Comparison of ENCODE assay signal across 16 cellular contexts in genomic region chr6:6201200-6201599, GRCh38.
DNase-seq lines count a peak whose midpoint lies in the region; ATAC-seq and TF ChIP-seq lines count a peak whose summit lies in the region.
"Had no signal": no experiment of that assay in that cellular context is flagged by ENCODE, and none has a peak within 500 bp of the region (broad histone marks: within the 10 kb centered on the region; RNA-seq: fewer than 3 reads in every experiment).

No MANE protein-coding gene starts in this region.

- H3K27me3 ChIP-seq in GM06990 (replicated peaks; ENCODE audit: control insufficient read depth, insufficient read depth, low read length), result no peaks in the 10 kb centered on the region
- no peaks in the 10 kb centered on the region for H3K27me3 ChIP-seq in SK-N-SH (ENCODE audit: insufficient read depth)

- under 1% methylated on average over 4 of the region's 4 CpGs for WGBS in SK-N-SH (ENCODE audit: low lambda C conversion rate)

- no peak overlapping the region for H2AFZ ChIP-seq in SK-N-SH (ENCODE audit: low read depth)

- H3K36me3 Mint-ChIP-seq in nephron (ENCODE audit: low read depth), result no peaks in the 10 kb centered on the region

- H3K4me3 ChIP-seq in GM06990 (replicated peaks; ENCODE audit: low read depth, low read length), result no peak overlapping the region
- no peak overlapping the region for H3K4me3 ChIP-seq in SK-N-SH (ENCODE audit: low read depth in 2 of 2, low read length in 1 of 2)
- H3K4me3 ChIP-seq: A549 had no signal

- peaks cover 5% of the 10 kb centered on the region for H3K27me3 Mint-ChIP-seq in nephron (ENCODE audit: low read depth)

- H3K9ac ChIP-seq in SK-N-SH, result no peak overlapping the region

- no peak for TF ChIP-seq RAD21 in SK-N-SH (IDR thresholded peaks at IDR 0.05; ENCODE audit: low read length)

- no peaks in the 10 kb centered on the region for H3K9me2 ChIP-seq in SK-N-SH

- DNase-seq in NCI-H2029 (lab: John Stamatoyannopoulos, UW) (peak; percentile 16), NCI-H2029 treated with DMSO at 0.1 percent for 48 hours (lab: John Stamatoyannopoulos, UW) (no peak), GM06990 (ENCODE audit: extremely low read depth, insufficient read length) (peak; percentile 10), HEK293T (ENCODE audit: extremely low spot score) (no peak), SK-N-SH (no peak), posterior cingulate gyrus (no peak)
- DNase-seq: AML-193; Caco-2; CD4-positive, alpha-beta T cell; H9 had no signal

- H3K27ac Mint-ChIP-seq in nephron, result peak overlapping the region; percentile 5 to 21 (median 17)
- H3K27ac Mint-ChIP-seq: CD4-positive, alpha-beta T cell; H9 had no signal

- no peak for TF ChIP-seq EP300 in SK-N-SH (IDR thresholded peaks at IDR 0.05; ENCODE audit: borderline replicate concordance in 1 of 2, low read depth in 1 of 2, low read length in 1 of 2)

- no peaks in the 10 kb centered on the region for H4K20me1 ChIP-seq in SK-N-SH (ENCODE audit: insufficient read depth)

- CTCF ChIA-PET in HEK293T (lab: Yijun Ruan, JAX) (no interaction called here), SK-N-SH (lab: Yijun Ruan, JAX) (no interaction called here)

- no peak for TF ChIP-seq CTCF in GM06990 (IDR thresholded peaks at IDR 0.05; ENCODE audit: insufficient read depth, low read length, poor library complexity, severe bottlenecking)
- no peak for TF ChIP-seq CTCF in nephron (IDR thresholded peaks at IDR 0.05; ENCODE audit: unreplicated experiment in 3 of 3)
- TF ChIP-seq CTCF in SK-N-SH (IDR thresholded peaks at IDR 0.05), result no peak

- H3K4me3 Mint-ChIP-seq in nephron, result no peak overlapping the region
- H3K4me3 Mint-ChIP-seq: CD4-positive, alpha-beta T cell; H9 had no signal

- no peaks in the 10 kb centered on the region for H3K9me3 ChIP-seq in SK-N-SH
- H3K9me3 ChIP-seq: A549, Caco-2 had no signal

- H3F3A ChIP-seq in SK-N-SH (replicated peaks; ENCODE audit: insufficient read depth), result no peaks in the 10 kb centered on the region

- no peaks in the 10 kb centered on the region for H3K79me2 ChIP-seq in SK-N-SH (ENCODE audit: insufficient read depth)

- peak; percentile 52 for ATAC-seq in HG03460 (IDR thresholded peaks at IDR 0.05; ENCODE audit: unreplicated experiment)
- ATAC-seq: A549 had no signal

- peaks cover 37% of the 10 kb centered on the region for H3K4me1 Mint-ChIP-seq in nephron

- H3K9me3 Mint-ChIP-seq in nephron, result no peaks in the 10 kb centered on the region
- H3K9me3 Mint-ChIP-seq: CD4-positive, alpha-beta T cell had no signal

- no peak overlapping the region for H3K27ac ChIP-seq in SK-N-SH (ENCODE audit: low read depth in 2 of 2, low read length in 1 of 2)
- H3K27ac ChIP-seq: 22Rv1, A549, C4-2B, HL-60 had no signal

- intact Hi-C loops in posterior cingulate gyrus (cut with DNase I), result no loop called here

- no peak overlapping the region for H3K4me2 ChIP-seq in SK-N-SH
- H3K4me2 ChIP-seq: A549 had no signal

- H3K36me3 ChIP-seq in GM06990 (ENCODE audit: control insufficient read depth, insufficient read depth, low read length), result no peaks in the 10 kb centered on the region
- H3K36me3 ChIP-seq in SK-N-SH (replicated peaks in 1 of 2; ENCODE audit: control insufficient read depth in 1 of 2, insufficient read depth in 2 of 2, low read length in 1 of 2), result no peaks in the 10 kb centered on the region

- POLR2A ChIA-PET in HEK293T (lab: Yijun Ruan, JAX), result no interaction called here
- POLR2A ChIA-PET in SK-N-SH (lab: Yijun Ruan, JAX), result no interaction called here

- H3K4me1 ChIP-seq in SK-N-SH (ENCODE audit: control insufficient read depth in 1 of 2, insufficient read depth in 2 of 2, low read depth in 1 of 2, low read length in 1 of 2), result no peaks in the 10 kb centered on the region
- H3K4me1 ChIP-seq: A549, Caco-2 had no signal

TF ChIP-seq in HEK293T, 16 proteins besides CTCF, POLR2A, EP300 and RAD21:
- TF ChIP-seq FOXK2 (IDR thresholded peaks at IDR 0.05) (no peak), LEF1 (IDR thresholded peaks at IDR 0.05; ENCODE audit: borderline replicate concordance) (no peak), SP1 (IDR thresholded peaks at IDR 0.05) (no peak), ZNF384 (IDR thresholded peaks at IDR 0.05) (no peak), SUZ12 (IDR thresholded peaks at IDR 0.05) (no peak), ELF4 (IDR thresholded peaks at IDR 0.05) (no peak), NFRKB (IDR thresholded peaks at IDR 0.05) (no peak), FOXM1 (IDR thresholded peaks at IDR 0.05; ENCODE audit: borderline replicate concordance) (no peak), FOXA1 (IDR thresholded peaks at IDR 0.05) (no peak), PKNOX1 (IDR thresholded peaks at IDR 0.05) (no peak), L3MBTL2 (conservative IDR thresholded peaks at IDR 0.05) (no peak), HDGF (IDR thresholded peaks at IDR 0.05; ENCODE audit: borderline replicate concordance) (no peak), ARNT (IDR thresholded peaks at IDR 0.05) (no peak), TARDBP (IDR thresholded peaks at IDR 0.05) (no peak), CTBP1 (IDR thresholded peaks at IDR 0.05; ENCODE audit: borderline replicate concordance) (no peak), BHLHE40 (IDR thresholded peaks at IDR 0.05; ENCODE audit: borderline replicate concordance) (no peak)

TF ChIP-seq in SK-N-SH, 30 proteins besides CTCF, POLR2A, EP300 and RAD21:
- TF ChIP-seq REST (IDR thresholded peaks at IDR 0.05; ENCODE audit: low read depth, low read length), result no peak
- TF ChIP-seq USF2 (IDR thresholded peaks at IDR 0.05; ENCODE audit: borderline replicate concordance, low read depth, low read length), result no peak
- TF ChIP-seq GATA2 (CRISPR knock-in tag; IDR thresholded peaks at IDR 0.05), result no peak
- no peak for TF ChIP-seq POLR2AphosphoS5 (IDR thresholded peaks at IDR 0.05; ENCODE audit: low read depth, low read length)

Comparison
In these comparisons a context has a peak if more than half of its experiments do, and no peak if none do; other contexts are left out.
1. DNase-seq: peak in NCI-H2029 (single experiment) and GM06990 (single experiment); none in NCI-H2029 treated with DMSO at 0.1 percent for 48 hours (single experiment), HEK293T (single experiment), SK-N-SH (single experiment) and posterior cingulate gyrus (0 of 10).